In the genomic region with DNA sequence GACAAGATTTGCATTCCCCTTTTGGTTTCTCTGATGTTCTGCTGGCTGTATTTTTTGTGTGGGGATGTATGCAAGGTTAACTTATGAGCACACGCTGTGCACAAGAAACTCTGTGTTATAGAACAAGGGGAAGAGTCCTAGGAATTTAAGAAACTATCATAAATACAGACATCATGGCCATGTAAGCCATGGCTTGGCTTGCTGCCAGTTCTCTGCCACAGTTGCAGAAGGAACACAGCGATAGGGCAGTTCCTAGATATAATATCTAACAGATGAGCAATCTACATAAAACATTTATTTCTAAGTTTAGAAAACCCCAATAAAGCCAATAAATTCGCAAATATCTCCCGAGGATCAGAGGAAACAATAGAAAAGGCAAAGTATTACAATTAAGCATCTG, we compare ENCODE assay signal across 18 cellular contexts.
DNase-seq lines count a peak whose midpoint lies in the region; ATAC-seq lines count a peak whose summit lies in the region.
"Had no signal": no experiment of that assay in that cellular context is flagged by ENCODE, and none has a peak within 500 bp of the region (broad histone marks: within the 10 kb centered on the region; RNA-seq: fewer than 3 reads in every experiment).

No MANE protein-coding gene starts in this region.

- DNase-seq in NCI-H2227 treated with DMSO at 0.1 percent for 48 hours (lab: John Stamatoyannopoulos, UW) (peak; percentile 5), NCI-H2227 (lab: John Stamatoyannopoulos, UW; ENCODE audit: unreplicated experiment) (no peak), SK-N-MC (ENCODE audit: low read depth, low spot score) (peak; percentile 24), cerebellum (ENCODE audit: low spot score) (peak; percentile 29), posterior cingulate gyrus (peak in 8 of 10 donors; percentile 19 to 85 (median 52)), Karpas-422 (no peak)
- DNase-seq: activated CD4-positive, alpha-beta T cell treated with anti-CD3 and anti-CD28 coated beads for 1 hour; activated naive CD8-positive, alpha-beta T cell treated with anti-CD3 and anti-CD28 coated beads, Interleukin-2, amount 10 ng/mL, durations not matched to agents 7 days and 5 days; hippocampal formation; kidney; NCI-H2171; nephron progenitor cell; SIG-M5; stimulated activated CD4-positive, alpha-beta T cell treated with anti-CD3 and anti-CD28 coated beads, Interleukin-4, amount 100 ng/mL, for 4 hours had no signal

- H3K9me3 ChIP-seq in SK-N-MC (ENCODE audit: low read depth, low read length) (no peaks in the 10 kb centered on the region), Karpas-422 (ENCODE audit: low read length) (no peaks in the 10 kb centered on the region)
- H3K9me3 ChIP-seq: BLaER1 treated with 17β-estradiol and CSF1 and Interleukin-3, amounts not matched to agents 10 nM and 100 nM; prostate gland had no signal

- H3K9ac ChIP-seq in SK-N-MC (ENCODE audit: insufficient read length), result no peak overlapping the region
- no peak overlapping the region for H3K9ac ChIP-seq in Karpas-422 (ENCODE audit: low read length)
- H3K9ac ChIP-seq: BLaER1 treated with 17β-estradiol and CSF1 and Interleukin-3, amounts not matched to agents 10 nM and 100 nM had no signal

- no peaks in the 10 kb centered on the region for H3K36me3 ChIP-seq in SK-N-MC (ENCODE audit: insufficient read depth, low read length)
- no peaks in the 10 kb centered on the region for H3K36me3 ChIP-seq in Karpas-422 (ENCODE audit: insufficient read depth, low read length)
- H3K36me3 ChIP-seq: BLaER1 treated with 17β-estradiol and CSF1 and Interleukin-3, amounts not matched to agents 10 nM and 100 nM; prostate gland had no signal

- ATAC-seq in HG03175 (IDR thresholded peaks at IDR 0.05; ENCODE audit: unreplicated experiment), result no peak
- ATAC-seq in GM21723 (IDR thresholded peaks at IDR 0.05; ENCODE audit: unreplicated experiment), result no peak

- H3K79me2 ChIP-seq in Karpas-422 (ENCODE audit: low read length), result no peaks in the 10 kb centered on the region

- intact Hi-C loops in posterior cingulate gyrus (cut with DNase I), result no loop called here

- no peaks in the 10 kb centered on the region for H4K20me1 ChIP-seq in Karpas-422 (ENCODE audit: insufficient read depth, low read depth, low read length)
- H4K20me1 ChIP-seq: BLaER1 treated with 17β-estradiol and CSF1 and Interleukin-3, amounts not matched to agents 10 nM and 100 nM had no signal

- H3K4me1 ChIP-seq in Karpas-422 (ENCODE audit: low read length), result no peaks in the 10 kb centered on the region
- H3K4me1 ChIP-seq: BLaER1 treated with 17β-estradiol and CSF1 and Interleukin-3, amounts not matched to agents 10 nM and 100 nM; prostate gland had no signal

- H3K9me2 ChIP-seq in Karpas-422 (replicated peaks; ENCODE audit: insufficient read depth, low read length), result no peaks in the 10 kb centered on the region

- 0 out of 2 replicates have a peak overlapping the region, but pooled peaks have one; percentile 31 for H3K27ac ChIP-seq in SK-N-MC
- no peak overlapping the region for H3K27ac ChIP-seq in Karpas-422 (ENCODE audit: low read length)
- H3K27ac ChIP-seq: BLaER1 treated with 17β-estradiol and CSF1 and Interleukin-3, amounts not matched to agents 10 nM and 100 nM; prostate gland had no signal

- H3K4me3 ChIP-seq in SK-N-MC, result no peak overlapping the region; the same call in 1 of the 2 replicates
- H3K4me3 ChIP-seq in Karpas-422 (ENCODE audit: low read length), result no peak overlapping the region
- H3K4me3 ChIP-seq: BLaER1 treated with 17β-estradiol and CSF1 and Interleukin-3, amounts not matched to agents 10 nM and 100 nM; prostate gland had no signal

- H3K27me3 ChIP-seq in Karpas-422 (ENCODE audit: low read length), result no peaks in the 10 kb centered on the region
- H3K27me3 ChIP-seq: BLaER1 treated with 17β-estradiol and CSF1 and Interleukin-3, amounts not matched to agents 10 nM and 100 nM had no signal

- no peak overlapping the region for H2AFZ ChIP-seq in Karpas-422 (ENCODE audit: low read length)

- no peak overlapping the region for H3K4me2 ChIP-seq in Karpas-422 (ENCODE audit: low read depth, low read length, poor library complexity, severe bottlenecking)
- H3K4me2 ChIP-seq: BLaER1 treated with 17β-estradiol and CSF1 and Interleukin-3, amounts not matched to agents 10 nM and 100 nM had no signal

Comparison
In these comparisons a context has a peak if more than half of its experiments do, and no peak if none do; other contexts are left out.
1. DNase-seq: peak in NCI-H2227 treated with DMSO at 0.1 percent for 48 hours (single experiment), SK-N-MC (single experiment), cerebellum (single experiment) and posterior cingulate gyrus (8 of 10); none in NCI-H2227 (single experiment) and Karpas-422 (single experiment).